ENCODE assay signal across 20 cellular contexts in the genomic region with DNA sequence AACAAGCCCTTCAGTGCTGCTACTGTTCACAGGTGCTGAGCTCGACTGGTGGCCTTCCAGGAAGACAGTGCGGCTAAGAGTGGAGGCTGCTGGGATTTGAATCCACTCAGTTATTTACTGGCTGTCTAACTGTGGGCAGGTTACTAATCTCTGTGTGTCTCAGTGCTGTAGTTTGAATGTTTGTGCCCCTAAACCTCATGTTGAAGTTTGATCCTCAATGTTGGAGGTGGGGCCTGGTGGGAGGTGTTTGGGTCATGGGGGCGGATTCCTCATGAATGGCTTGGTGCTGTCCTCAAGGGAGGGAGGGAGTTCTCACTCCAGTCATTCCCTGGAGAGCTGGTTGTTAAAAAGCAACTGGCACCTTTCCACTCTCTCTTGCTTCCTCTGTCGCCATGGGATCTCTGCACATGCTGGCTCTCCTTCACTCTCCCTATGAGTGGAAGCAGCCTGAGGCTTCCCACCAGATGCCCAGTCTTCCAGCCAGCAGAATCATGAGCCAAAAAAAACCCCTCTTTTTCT.
"Had no signal": no experiment of that assay in that cellular context is flagged by ENCODE, and none has a peak within 500 bp of the region (broad histone marks: within the 10 kb centered on the region; RNA-seq: fewer than 3 reads in every experiment).

No MANE protein-coding gene starts in this region.

- H3K27ac ChIP-seq: SJSA1, SK-N-MC had no signal

- DNase-seq: IMR-90, Karpas-422, KG1, MM.1S, NCI-H1092 treated with DMSO at 0.1 percent for 48 hours, NCI-H146, NCI-H1694 treated with DMSO at 0.1 percent for 48 hours, NCI-H1930, NCI-H2081, NCI-H226, NCI-H446, NCI-H510A, NCI-H524 treated with DMSO at 0.1 percent for 48 hours, NCI-H82, Right ventricle myocardium superior, RPMI8226, SIG-M5 had no signal

- H3K4me1 ChIP-seq: SJSA1 had no signal

- H3K9me3 ChIP-seq: SJSA1 had no signal

- H3K4me3 ChIP-seq: SJSA1, SK-N-MC had no signal

- H3K27me3 ChIP-seq: SJSA1 had no signal

- FAIRE-seq: RCC 7860 had no signal

- H3K36me3 ChIP-seq: SJSA1 had no signal
